In the genomic region with DNA sequence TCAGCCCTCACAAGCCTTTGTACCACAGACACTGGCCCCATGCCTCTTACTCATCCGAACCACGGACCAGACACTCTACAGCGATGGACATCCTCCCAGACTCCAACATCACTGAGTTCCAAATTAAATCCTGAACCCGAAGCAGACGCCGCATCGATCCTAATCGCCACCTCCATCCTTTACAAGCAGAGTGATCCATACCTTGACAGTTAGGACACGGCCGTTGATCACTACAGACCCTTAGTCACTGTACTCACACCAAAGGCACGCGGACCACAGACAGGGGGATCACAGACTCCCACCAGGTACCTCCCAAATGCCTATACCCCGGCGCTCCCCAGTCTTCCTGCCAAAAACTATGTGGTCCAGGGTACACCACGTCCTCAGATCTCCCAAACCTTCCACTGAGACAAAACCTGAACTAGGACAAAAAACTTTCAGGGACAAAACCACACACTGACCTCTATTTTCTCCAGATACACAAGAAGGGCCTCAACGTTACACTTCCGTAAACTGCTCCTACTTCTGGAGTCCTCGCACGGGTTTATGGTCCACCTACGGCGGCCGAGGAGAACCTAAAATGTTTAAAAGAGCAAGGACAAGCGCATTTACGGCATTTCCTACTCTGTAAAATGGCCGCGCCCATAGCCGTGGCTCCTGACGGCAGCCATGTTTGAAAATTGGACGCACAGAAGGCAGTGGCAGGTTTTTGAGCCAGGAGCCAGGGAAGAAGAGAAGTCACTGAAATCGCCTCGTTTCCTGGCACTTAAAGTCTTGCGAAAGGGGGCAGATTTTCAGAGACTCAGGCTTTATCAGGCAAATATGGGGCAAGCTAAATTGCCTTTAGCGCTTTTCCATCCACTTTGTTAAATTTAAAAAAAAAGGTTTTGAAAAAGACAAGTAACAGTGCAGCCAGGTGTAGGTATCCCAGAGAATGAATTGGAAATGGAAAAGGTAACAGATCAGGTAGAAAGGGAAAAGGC, we compare ENCODE assay signal across 8 cellular contexts. TPM values are rescaled to one million over a fixed set of nuclear protein-coding genes. Genes with fewer than 3 reads are reported as not detected.
DNase-seq lines count a peak whose midpoint lies in the region; ATAC-seq and TF ChIP-seq lines count a peak whose summit lies in the region.

Gene ZNF350, minus strand, starts transcription at position 532 of the 983 bp plus-strand sequence. CDS start 12,480 bp downstream, outside the sequence.

- ATAC-seq in HG03565 (IDR thresholded peaks at IDR 0.05; ENCODE audit: unreplicated experiment): peak; percentile 63

- H3K27me3 Mint-ChIP-seq in endothelial cell (ENCODE audit: unreplicated experiment): peaks cover 3% of the 10 kb centered on the region
- no peaks in the 10 kb centered on the region for H3K27me3 Mint-ChIP-seq in mesothelial cell of epicardium (ENCODE audit: low read depth)

- peaks cover 21% of the 10 kb centered on the region for H3K9me3 Mint-ChIP-seq in endothelial cell (ENCODE audit: unreplicated experiment)
- peaks cover 54% of the 10 kb centered on the region for H3K9me3 Mint-ChIP-seq in mesothelial cell of epicardium

- TF ChIP-seq POLR2A in GM19099 (IDR thresholded peaks at IDR 0.05; ENCODE audit: extremely low read depth, insufficient read length, low read depth): peak; percentile 64

- peak within 1 kb of the TSS; percentile 99 for H3K4me3 Mint-ChIP-seq in endothelial cell (ENCODE audit: unreplicated experiment)
- peak within 1 kb of the TSS; percentile 89 for H3K4me3 Mint-ChIP-seq in mesothelial cell of epicardium

- TF ChIP-seq CTCF in endothelial cell (IDR thresholded peaks at IDR 0.05; ENCODE audit: unreplicated experiment) (no peak), mesothelial cell of epicardium (IDR thresholded peaks at IDR 0.05; ENCODE audit: unreplicated experiment) (no peak)

- H3K4me1 Mint-ChIP-seq in endothelial cell (ENCODE audit: unreplicated experiment) (peaks cover 8% of the 10 kb centered on the region), mesothelial cell of epicardium (peaks cover 9% of the 10 kb centered on the region)

- H3K27ac Mint-ChIP-seq in endothelial cell (ENCODE audit: unreplicated experiment) (peak within 1 kb of the TSS; percentile 87), mesothelial cell of epicardium (peak within 1 kb of the TSS; percentile 89)

- H3K36me3 Mint-ChIP-seq in endothelial cell (ENCODE audit: low read depth, unreplicated experiment) (peaks cover 43% of the 10 kb centered on the region), mesothelial cell of epicardium (peaks cover 57% of the 10 kb centered on the region)

- DNase-seq in AG20443 (ENCODE audit: low spot score): peak; percentile 92
- peak; percentile 97 for DNase-seq in NOMO-1 treated with DMSO at 0.1 percent for 48 hours (lab: John Stamatoyannopoulos, UW; ENCODE audit: unreplicated experiment)
- DNase-seq in activated CD8-positive, alpha-beta memory T cell treated with anti-CD3 and anti-CD28 coated beads, Interleukin-2, amount 50 U/mL, for 48 hours: peak; percentile 84
- peak; percentile 75 for DNase-seq in endothelial cell (ENCODE audit: low spot score)
- peak; percentile 59 to 79 for DNase-seq in mesothelial cell of epicardium (ENCODE audit: low spot score in 2 of 2, unreplicated experiment in 2 of 2)
- DNase-seq in stimulated activated CD8-positive, alpha-beta memory T cell treated with anti-CD3 and anti-CD28 coated beads, Interleukin-15, amount 100 ng/mL, for 4 hours (ENCODE audit: low read depth in 2 of 2): peak; percentile 71 to 82

RNA-seq across cellular contexts. Expression of gene ZNF350, which starts in this region (rescaled TPM):
- 8.9 TPM for total RNA-seq in endothelial cell (ENCODE audit: unreplicated experiment)
- total RNA-seq in mesothelial cell of epicardium: 14.8 to 16.9 TPM (median 15.3 TPM) in 3 replicates

Comparison
In these comparisons a context has a peak if more than half of its experiments do, and no peak if none do; other contexts are left out.
1. Peak in every context shown above with its lines: DNase-seq and ATAC-seq.